Comparison of ENCODE assay signal across 9 cellular contexts in the genomic region with DNA sequence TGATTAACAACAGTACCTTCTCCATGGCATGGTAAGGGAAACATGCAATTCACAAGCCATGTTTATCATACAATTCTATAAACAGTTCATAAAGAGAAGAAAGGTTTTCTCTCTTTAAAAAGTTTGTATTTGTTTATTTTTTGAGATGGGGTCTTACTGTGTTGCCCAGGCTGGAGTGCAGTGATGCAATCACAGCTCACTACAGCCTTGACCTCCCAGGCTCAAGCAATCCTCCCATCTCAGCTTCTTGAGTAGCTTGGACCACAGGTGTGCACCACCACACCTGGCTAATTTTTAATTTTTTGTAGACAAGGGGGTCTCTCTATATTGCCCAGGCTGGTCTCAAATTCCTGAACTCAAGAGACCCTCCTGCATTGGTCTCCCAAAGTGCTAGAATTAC. TPM values are rescaled to one million over a fixed set of nuclear protein-coding genes. Genes with fewer than 3 reads are reported as not detected.
"Had no signal": no experiment of that assay in that cellular context is flagged by ENCODE, and none has a peak within 500 bp of the region (broad histone marks: within the 10 kb centered on the region; RNA-seq: fewer than 3 reads in every experiment).

No MANE protein-coding gene starts in this region.

- H2AFZ ChIP-seq: GM23338 had no signal

- H3K27ac Mint-ChIP-seq: GM23338 had no signal

- ATAC-seq: GM23338, HCT116 had no signal

- H3K4me2 ChIP-seq: GM23338 had no signal

- FAIRE-seq: H1, H54 had no signal

- H3K4me3 Mint-ChIP-seq: GM23338, H9 had no signal

- DNase-seq: H9, IMR-90, KBM-7 had no signal

- H3K9me3 Mint-ChIP-seq: GM23338, H9 had no signal

- H3K27ac ChIP-seq: HL-60 had no signal

- H3K4me3 ChIP-seq: GM23338 had no signal

RNA-seq across cellular contexts. Expression of a gene that starts 45.6 kb away (rescaled TPM):
- total RNA-seq: GM23338, H1, HT1080, IMR-90 had no signal
- polyA plus RNA-seq: IMR-90 had no signal
